12 cellular contexts compared by ENCODE assay signal in genomic region chr20:54194724-54195438, GRCh38. TPM values are rescaled to one million over a fixed set of nuclear protein-coding genes. Genes with fewer than 3 reads are reported as not detected.
DNase-seq lines count a peak whose midpoint lies in the region; ATAC-seq, FAIRE-seq and TF ChIP-seq lines count a peak whose summit lies in the region.
"Had no signal": no experiment of that assay in that cellular context is flagged by ENCODE, and none has a peak within 500 bp of the region (broad histone marks: within the 10 kb centered on the region; RNA-seq: fewer than 3 reads in every experiment).

No MANE protein-coding gene starts in this region.

- peak; percentile 96 for FAIRE-seq in RCC 7860 (lab: Jason Lieb, UNC)
- no peak for FAIRE-seq in GM12892 (lab: Jason Lieb, UNC)

- H2AFZ ChIP-seq in GM23338 = no peak overlapping the region

- no peak overlapping the region for H3K27ac Mint-ChIP-seq in GM23338

- H4K20me1 ChIP-seq in GM23338 (replicated peaks; ENCODE audit: insufficient read depth) = no peaks in the 10 kb centered on the region

- H3K4me1 Mint-ChIP-seq in GM23338 = peaks cover 2% of the 10 kb centered on the region; the same call in 2 of the 3 replicates
- H3K4me1 Mint-ChIP-seq: CD4-positive, CD25-positive, alpha-beta regulatory T cell; neural crest cell had no signal

- peaks cover 1% of the 10 kb centered on the region for H3K27me3 Mint-ChIP-seq in GM23338 (ENCODE audit: insufficient read depth, low read depth, poor library complexity)

- no peaks in the 10 kb centered on the region for H3K36me3 ChIP-seq in GM23338 (ENCODE audit: insufficient read depth)
- H3K36me3 ChIP-seq: SJSA1 had no signal

- H3K4me3 Mint-ChIP-seq in GM23338 = no peak overlapping the region
- H3K4me3 Mint-ChIP-seq: CD4-positive, CD25-positive, alpha-beta regulatory T cell; neural crest cell had no signal

- H3K36me3 Mint-ChIP-seq in GM23338 (ENCODE audit: low read depth) = no peaks in the 10 kb centered on the region
- H3K36me3 Mint-ChIP-seq: CD4-positive, CD25-positive, alpha-beta regulatory T cell had no signal

- H3K9me2 ChIP-seq in GM23338 (ENCODE audit: insufficient read depth) = 0 out of 2 replicates have a peak, but pooled peaks cover 3% of the 10 kb centered on the region

- peak; percentile 66 for DNase-seq in AG10803 (ENCODE audit: low read depth)
- DNase-seq in GM23338 (ENCODE audit: low spot score) = no peak
- DNase-seq in RCC 7860 (ENCODE audit: low spot score) = peak; percentile 98
- no peak for DNase-seq in fibroblast of the aortic adventitia (ENCODE audit: low read depth)
- DNase-seq in NCI-H2029 treated with DMSO at 0.1 percent for 48 hours (lab: John Stamatoyannopoulos, UW) = no peak
- no peak for DNase-seq in GM12892 (ENCODE audit: insufficient read length)
- DNase-seq: CD4-positive, CD25-positive, alpha-beta regulatory T cell; substantia nigra had no signal

- no peak overlapping the region for H3K4me2 ChIP-seq in GM23338

- H3K4me3 ChIP-seq in AG10803 (ENCODE audit: low read length) (no peak overlapping the region), GM23338 (no peak overlapping the region), fibroblast of the aortic adventitia (ENCODE audit: low read depth, low read length) (no peak overlapping the region)
- H3K4me3 ChIP-seq: SJSA1 had no signal

- TF ChIP-seq CTCF in AG10803 (conservative IDR thresholded peaks at IDR 0.05; ENCODE audit: low read length) (peak; percentile 36), GM23338 (conservative IDR thresholded peaks at IDR 0.05; ENCODE audit: low read depth in 2 of 2) (0 out of 4 replicates have a peak, but pooled peaks of 1 of the 2 experiments have one; percentile 14), fibroblast of the aortic adventitia (IDR thresholded peaks at IDR 0.05; ENCODE audit: insufficient read depth, low read length) (peak; percentile 27)

- no peaks in the 10 kb centered on the region for H3K4me1 ChIP-seq in GM23338 (ENCODE audit: insufficient read depth)
- H3K4me1 ChIP-seq: SJSA1 had no signal

- no peak for TF ChIP-seq POLR2A in GM12892 (IDR thresholded peaks at IDR 0.05; ENCODE audit: low read depth, low read length)

- no peaks in the 10 kb centered on the region for H3K27me3 ChIP-seq in GM23338 (ENCODE audit: insufficient read depth)
- H3K27me3 ChIP-seq: SJSA1 had no signal

- H3K9me3 Mint-ChIP-seq in GM23338 = no peaks in the 10 kb centered on the region
- H3K9me3 Mint-ChIP-seq: CD4-positive, CD25-positive, alpha-beta regulatory T cell; neural crest cell had no signal

- H3K79me2 ChIP-seq in GM23338 (replicated peaks; ENCODE audit: insufficient read depth) = no peaks in the 10 kb centered on the region

- ATAC-seq in GM23338 (peak; percentile 52), GM19035 (IDR thresholded peaks at IDR 0.05; ENCODE audit: unreplicated experiment) (no peak), GM19328 (IDR thresholded peaks at IDR 0.05; ENCODE audit: unreplicated experiment) (no peak)

- no peak overlapping the region for H3K27ac ChIP-seq in GM23338 (ENCODE audit: low read depth)
- H3K27ac ChIP-seq: SJSA1 had no signal

- H3F3A ChIP-seq in GM23338 (replicated peaks; ENCODE audit: low read depth) = no peaks in the 10 kb centered on the region

TF ChIP-seq in GM23338, 12 proteins besides CTCF, POLR2A, EP300 and RAD21 (continues in another document):
- no peak for TF ChIP-seq STAT1 (IDR thresholded peaks at IDR 0.05; ENCODE audit: unreplicated experiment)
- TF ChIP-seq ZNF331 (CRISPR knock-in tag; IDR thresholded peaks at IDR 0.05; ENCODE audit: low read depth) = no peak
- TF ChIP-seq EZH2phosphoT487 (IDR thresholded peaks at IDR 0.05; ENCODE audit: unreplicated experiment) = no peak
- no peak for TF ChIP-seq NANOG (IDR thresholded peaks at IDR 0.05; ENCODE audit: borderline replicate concordance)
- TF ChIP-seq, protein P1, sequence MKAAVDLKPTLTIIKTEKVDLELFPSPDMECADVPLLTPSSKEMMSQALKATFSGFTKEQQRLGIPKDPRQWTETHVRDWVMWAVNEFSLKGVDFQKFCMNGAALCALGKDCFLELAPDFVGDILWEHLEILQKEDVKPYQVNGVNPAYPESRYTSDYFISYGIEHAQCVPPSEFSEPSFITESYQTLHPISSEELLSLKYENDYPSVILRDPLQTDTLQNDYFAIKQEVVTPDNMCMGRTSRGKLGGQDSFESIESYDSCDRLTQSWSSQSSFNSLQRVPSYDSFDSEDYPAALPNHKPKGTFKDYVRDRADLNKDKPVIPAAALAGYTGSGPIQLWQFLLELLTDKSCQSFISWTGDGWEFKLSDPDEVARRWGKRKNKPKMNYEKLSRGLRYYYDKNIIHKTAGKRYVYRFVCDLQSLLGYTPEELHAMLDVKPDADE (IDR thresholded peaks at IDR 0.05) = no peak
- no peak for TF ChIP-seq JUNB (IDR thresholded peaks at IDR 0.05; ENCODE audit: unreplicated experiment)
- no peak for TF ChIP-seq EZH2 (IDR thresholded peaks at IDR 0.05; ENCODE audit: low read depth, unreplicated experiment)
- TF ChIP-seq POLR2AphosphoS5 (IDR thresholded peaks at IDR 0.05; ENCODE audit: low read depth) = no peak
- no peak for TF ChIP-seq ZNF114 (CRISPR knock-in tag; IDR thresholded peaks at IDR 0.05)
- TF ChIP-seq, protein P2, sequence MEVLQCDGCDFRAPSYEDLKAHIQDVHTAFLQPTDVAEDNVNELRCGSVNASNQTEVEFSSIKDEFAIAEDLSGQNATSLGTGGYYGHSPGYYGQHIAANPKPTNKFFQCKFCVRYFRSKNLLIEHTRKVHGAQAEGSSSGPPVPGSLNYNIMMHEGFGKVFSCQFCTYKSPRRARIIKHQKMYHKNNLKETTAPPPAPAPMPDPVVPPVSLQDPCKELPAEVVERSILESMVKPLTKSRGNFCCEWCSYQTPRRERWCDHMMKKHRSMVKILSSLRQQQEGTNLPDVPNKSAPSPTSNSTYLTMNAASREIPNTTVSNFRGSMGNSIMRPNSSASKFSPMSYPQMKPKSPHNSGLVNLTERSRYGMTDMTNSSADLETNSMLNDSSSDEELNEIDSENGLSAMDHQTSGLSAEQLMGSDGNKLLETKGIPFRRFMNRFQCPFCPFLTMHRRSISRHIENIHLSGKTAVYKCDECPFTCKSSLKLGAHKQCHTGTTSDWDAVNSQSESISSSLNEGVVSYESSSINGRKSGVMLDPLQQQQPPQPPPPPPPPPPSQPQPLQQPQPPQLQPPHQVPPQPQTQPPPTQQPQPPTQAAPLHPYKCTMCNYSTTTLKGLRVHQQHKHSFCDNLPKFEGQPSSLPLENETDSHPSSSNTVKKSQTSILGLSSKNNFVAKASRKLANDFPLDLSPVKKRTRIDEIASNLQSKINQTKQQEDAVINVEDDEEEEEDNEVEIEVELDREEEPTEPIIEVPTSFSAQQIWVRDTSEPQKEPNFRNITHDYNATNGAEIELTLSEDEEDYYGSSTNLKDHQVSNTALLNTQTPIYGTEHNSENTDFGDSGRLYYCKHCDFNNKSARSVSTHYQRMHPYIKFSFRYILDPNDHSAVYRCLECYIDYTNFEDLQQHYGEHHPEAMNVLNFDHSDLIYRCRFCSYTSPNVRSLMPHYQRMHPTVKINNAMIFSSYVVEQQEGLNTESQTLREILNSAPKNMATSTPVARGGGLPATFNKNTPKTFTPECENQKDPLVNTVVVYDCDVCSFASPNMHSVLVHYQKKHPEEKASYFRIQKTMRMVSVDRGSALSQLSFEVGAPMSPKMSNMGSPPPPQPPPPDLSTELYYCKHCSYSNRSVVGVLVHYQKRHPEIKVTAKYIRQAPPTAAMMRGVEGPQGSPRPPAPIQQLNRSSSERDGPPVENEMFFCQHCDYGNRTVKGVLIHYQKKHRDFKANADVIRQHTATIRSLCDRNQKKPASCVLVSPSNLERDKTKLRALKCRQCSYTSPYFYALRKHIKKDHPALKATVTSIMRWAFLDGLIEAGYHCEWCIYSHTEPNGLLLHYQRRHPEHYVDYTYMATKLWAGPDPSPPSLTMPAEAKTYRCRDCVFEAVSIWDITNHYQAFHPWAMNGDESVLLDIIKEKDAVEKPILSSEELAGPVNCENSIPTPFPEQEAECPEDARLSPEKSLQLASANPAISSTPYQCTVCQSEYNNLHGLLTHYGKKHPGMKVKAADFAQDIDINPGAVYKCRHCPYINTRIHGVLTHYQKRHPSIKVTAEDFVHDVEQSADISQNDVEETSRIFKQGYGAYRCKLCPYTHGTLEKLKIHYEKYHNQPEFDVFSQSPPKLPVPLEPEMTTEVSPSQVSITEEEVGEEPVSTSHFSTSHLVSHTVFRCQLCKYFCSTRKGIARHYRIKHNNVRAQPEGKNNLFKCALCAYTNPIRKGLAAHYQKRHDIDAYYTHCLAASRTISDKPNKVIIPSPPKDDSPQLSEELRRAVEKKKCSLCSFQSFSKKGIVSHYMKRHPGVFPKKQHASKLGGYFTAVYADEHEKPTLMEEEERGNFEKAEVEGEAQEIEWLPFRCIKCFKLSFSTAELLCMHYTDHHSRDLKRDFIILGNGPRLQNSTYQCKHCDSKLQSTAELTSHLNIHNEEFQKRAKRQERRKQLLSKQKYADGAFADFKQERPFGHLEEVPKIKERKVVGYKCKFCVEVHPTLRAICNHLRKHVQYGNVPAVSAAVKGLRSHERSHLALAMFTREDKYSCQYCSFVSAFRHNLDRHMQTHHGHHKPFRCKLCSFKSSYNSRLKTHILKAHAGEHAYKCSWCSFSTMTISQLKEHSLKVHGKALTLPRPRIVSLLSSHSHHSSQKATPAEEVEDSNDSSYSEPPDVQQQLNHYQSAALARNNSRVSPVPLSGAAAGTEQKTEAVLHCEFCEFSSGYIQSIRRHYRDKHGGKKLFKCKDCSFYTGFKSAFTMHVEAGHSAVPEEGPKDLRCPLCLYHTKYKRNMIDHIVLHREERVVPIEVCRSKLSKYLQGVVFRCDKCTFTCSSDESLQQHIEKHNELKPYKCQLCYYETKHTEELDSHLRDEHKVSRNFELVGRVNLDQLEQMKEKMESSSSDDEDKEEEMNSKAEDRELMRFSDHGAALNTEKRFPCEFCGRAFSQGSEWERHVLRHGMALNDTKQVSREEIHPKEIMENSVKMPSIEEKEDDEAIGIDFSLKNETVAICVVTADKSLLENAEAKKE (CRISPR knock-in tag; IDR thresholded peaks at IDR 0.05) = no peak
- no peak for TF ChIP-seq CREB1 (CRISPR knock-in tag; IDR thresholded peaks at IDR 0.05; ENCODE audit: low read depth)

RNA-seq across cellular contexts. Expression of gene PFDN4, which starts 13.0 kb away (rescaled TPM):
- 105 and 196 TPM in 2 replicates for total RNA-seq in GM23338 (2014; rRNA removed; shearing (Covaris generic))
- polyA plus RNA-seq in GM23338 (2016; fragmentation: Nextera tagmentation; extraction: Ambion mirVana) = 477 and 584 TPM in 2 replicates
- 149 and 1,207 TPM in 2 replicates for total RNA-seq in fibroblast of the aortic adventitia (ENCODE audit: low replicate concordance)
- polyA plus RNA-seq in GM12892 (2012; ENCODE audit: missing spikeins) = 64.2 TPM

RNA-seq across cellular contexts. Expression of gene CYP24A1, which starts 21.1 kb away (rescaled TPM):
- total RNA-seq in GM23338 (2014; rRNA removed; shearing (Covaris generic)) = 0.12 TPM in 1 of 2 replicates, not detected in the other
- 0.10 TPM in 1 of 2 replicates, not detected in the other for polyA plus RNA-seq in GM23338 (2016; fragmentation: Nextera tagmentation; extraction: Ambion mirVana)
- total RNA-seq in fibroblast of the aortic adventitia (ENCODE audit: low replicate concordance) = 0.98 TPM in 1 of 2 replicates, not detected in the other
- polyA plus RNA-seq in GM12892 (2012; ENCODE audit: missing spikeins) = not detected
- total RNA-seq: SJSA1 had no signal

Comparison
In these comparisons a context has a peak if more than half of its experiments do, and no peak if none do; other contexts are left out.
1. DNase-seq: peak in AG10803 (single experiment) and RCC 7860 (single experiment); none in GM23338 (single experiment), fibroblast of the aortic adventitia (single experiment), NCI-H2029 treated with DMSO at 0.1 percent for 48 hours (single experiment) and GM12892 (single experiment).